ENCODE assay signal across 8 cellular contexts in genomic region chr3:177928156-177928555, GRCh38.
DNase-seq lines count a peak whose midpoint lies in the region; ATAC-seq and TF ChIP-seq lines count a peak whose summit lies in the region.

No MANE protein-coding gene starts in this region.

- H3K4me1 Mint-ChIP-seq in brain (peaks cover 45% of the 10 kb centered on the region), Caco-2 (ENCODE audit: low read depth, unreplicated experiment) (peaks cover 6% of the 10 kb centered on the region)

- POLR2A ChIA-PET in Caco-2 (lab: Charles Lee), result no interaction called here

- H3K9me3 Mint-ChIP-seq in brain (peaks cover 0 to 16% (median 4%) of the 10 kb centered on the region in 5 experiments), Caco-2 (ENCODE audit: unreplicated experiment) (peaks cover 10% of the 10 kb centered on the region)

- CTCF ChIA-PET in Caco-2 (lab: Charles Lee), result no interaction called here

- H3K9me3 ChIP-seq in right cardiac atrium (ENCODE audit: control insufficient read depth, low read length), result no peaks in the 10 kb centered on the region
- peaks cover 0 to 5% of the 10 kb centered on the region in 2 donors for H3K9me3 ChIP-seq in right atrium auricular region
- H3K9me3 ChIP-seq in Caco-2, result no peaks in the 10 kb centered on the region

- H3K4me3 Mint-ChIP-seq in brain (peak overlapping the region in 1 of 5 experiments; percentile 4), Caco-2 (ENCODE audit: unreplicated experiment) (no peak overlapping the region)

- DNase-seq in right cardiac atrium (no peak), right atrium auricular region (ENCODE audit: low spot score) (no peak), NCI-H1105 treated with DMSO at 0.1 percent for 48 hours (lab: John Stamatoyannopoulos, UW) (no peak), middle frontal gyrus (ENCODE audit: extremely low spot score, low spot score) (no peak), brain microvascular endothelial cell (no peak), Caco-2 (no peak)

- peaks cover 3% of the 10 kb centered on the region for H3K27me3 Mint-ChIP-seq in brain
- no peaks in the 10 kb centered on the region for H3K27me3 Mint-ChIP-seq in Caco-2 (ENCODE audit: insufficient read depth, unreplicated experiment)

- ATAC-seq in right cardiac atrium (peak; percentile 45 to 90), HG03108 (IDR thresholded peaks at IDR 0.05; ENCODE audit: unreplicated experiment) (peak; percentile 77)

- H3K4me1 ChIP-seq in right cardiac atrium (ENCODE audit: control insufficient read depth, insufficient read depth, low read length), result peaks cover 2% of the 10 kb centered on the region
- peaks cover 0 to 17% of the 10 kb centered on the region in 2 donors for H3K4me1 ChIP-seq in right atrium auricular region
- H3K4me1 ChIP-seq in Caco-2, result no peaks in the 10 kb centered on the region

- intact Hi-C loops in right cardiac atrium (cut with DNase I) (no loop called here), Caco-2 (cut with micrococcal nuclease; ENCODE audit: unreplicated experiment) (no loop called here)

- WGBS in right cardiac atrium, result 62% methylated on average over 4 of the region's 4 CpGs

- no peaks in the 10 kb centered on the region for H3K36me3 ChIP-seq in right atrium auricular region
- no peaks in the 10 kb centered on the region for H3K36me3 ChIP-seq in brain microvascular endothelial cell (replicated peaks)
- no peaks in the 10 kb centered on the region for H3K36me3 ChIP-seq in Caco-2 (ENCODE audit: control insufficient read depth, insufficient read depth, low read length)

- BruUV-seq in Caco-2 (replicated peaks; lab: Mats Ljungman, UMichigan), result no TSS peak

- H3K27ac Mint-ChIP-seq in brain, result peak overlapping the region in 4 of 5 experiments; percentile 29 to 89 (median 74)
- H3K27ac Mint-ChIP-seq in Caco-2 (ENCODE audit: unreplicated experiment), result no peak overlapping the region

- H3K36me3 Mint-ChIP-seq in brain, result no peaks in the 10 kb centered on the region
- no peaks in the 10 kb centered on the region for H3K36me3 Mint-ChIP-seq in Caco-2 (ENCODE audit: insufficient read depth, unreplicated experiment)

- in situ Hi-C loops in brain microvascular endothelial cell (cut with HindIII; ENCODE audit: low pct_ligation_motif_present, low sequenced_read_pairs), result no loop called here

- TF ChIP-seq CTCF in right atrium auricular region (IDR thresholded peaks at IDR 0.05) (no peak), brain (conservative IDR thresholded peaks at IDR 0.05) (no peak), brain microvascular endothelial cell (IDR thresholded peaks at IDR 0.05; ENCODE audit: low read depth, low read length, missing control alignments) (no peak), Caco-2 (IDR thresholded peaks at IDR 0.05; ENCODE audit: insufficient read depth in 1 of 2, low read depth in 1 of 2, low read length in 1 of 2, severe bottlenecking in 1 of 2, unreplicated experiment in 1 of 2) (no peak)

- no peak overlapping the region for H3K4me3 ChIP-seq in right cardiac atrium (ENCODE audit: low read length)
- no peak overlapping the region for H3K4me3 ChIP-seq in right atrium auricular region
- H3K4me3 ChIP-seq in brain microvascular endothelial cell (ENCODE audit: low read depth, low read length), result no peak overlapping the region
- no peak overlapping the region for H3K4me3 ChIP-seq in Caco-2 (ENCODE audit: low read depth, low read length)

- H3K27me3 ChIP-seq in right cardiac atrium (ENCODE audit: control insufficient read depth, insufficient read depth), result no peaks in the 10 kb centered on the region
- H3K27me3 ChIP-seq in right atrium auricular region, result no peaks in the 10 kb centered on the region
- H3K27me3 ChIP-seq in brain microvascular endothelial cell (replicated peaks), result no peaks in the 10 kb centered on the region
- H3K27me3 ChIP-seq in Caco-2 (replicated peaks; ENCODE audit: control insufficient read depth, insufficient read depth, low read length), result no peaks in the 10 kb centered on the region

- no peak overlapping the region for H3K27ac ChIP-seq in right cardiac atrium (ENCODE audit: low read length)
- H3K27ac ChIP-seq in right atrium auricular region, result no peak overlapping the region
- no peak overlapping the region for H3K27ac ChIP-seq in brain microvascular endothelial cell
